In genomic region chr7:45026984-45027773, GRCh38 we compare ENCODE assay signal across 8 cellular contexts. TPM values are rescaled to one million over a fixed set of nuclear protein-coding genes. Genes with fewer than 3 reads are reported as not detected.
DNase-seq lines count a peak whose midpoint lies in the region; ATAC-seq and TF ChIP-seq lines count a peak whose summit lies in the region.

No MANE protein-coding gene starts in this region.

- H3K4me2 ChIP-seq in DND-41 (ENCODE audit: insufficient read depth, low read length) (peak overlapping the region; percentile 81), H9 (ENCODE audit: insufficient read depth, insufficient read length, low read length) (no peak overlapping the region)

- no peak overlapping the region for H3K27ac Mint-ChIP-seq in H9
- H3K27ac Mint-ChIP-seq in dendritic cell treated with granulocyte-macrophage colony-stimulating factor and Interleukin-4, amounts not matched to agents 40 ng/mL and 50 ng/mL, for 4 days: peak overlapping the region; percentile 87

- no peak overlapping the region for H2BK15ac ChIP-seq in H9 (ENCODE audit: low read depth, low read length)

- no peak overlapping the region for H4K91ac ChIP-seq in H9 (ENCODE audit: insufficient read length, low read depth, low read length)

- H3T11ph ChIP-seq in H9 (ENCODE audit: low read length): no peak overlapping the region

- no peaks in the 10 kb centered on the region for H3K27me3 ChIP-seq in DND-41 (ENCODE audit: insufficient read depth, low read length, poor library complexity)
- no peaks in the 10 kb centered on the region for H3K27me3 ChIP-seq in H9 (ENCODE audit: insufficient read depth, low read length)
- H3K27me3 ChIP-seq in RWPE2 (ENCODE audit: insufficient read depth, poor library complexity, severe bottlenecking): no peaks in the 10 kb centered on the region

- no peak overlapping the region for H2BK12ac ChIP-seq in H9 (ENCODE audit: insufficient read length, low read depth, low read length)

- H2BK20ac ChIP-seq in H9 (ENCODE audit: low read depth, low read length, poor library complexity, severe bottlenecking): no peak overlapping the region

- no peaks in the 10 kb centered on the region for H3K9me3 Mint-ChIP-seq in H9
- H3K9me3 Mint-ChIP-seq in dendritic cell treated with granulocyte-macrophage colony-stimulating factor and Interleukin-4, amounts not matched to agents 40 ng/mL and 50 ng/mL, for 4 days: no peaks in the 10 kb centered on the region

- no peak overlapping the region for H3K18ac ChIP-seq in H9 (ENCODE audit: insufficient read length, low read depth, low read length)

- H3K9me3 ChIP-seq in DND-41 (ENCODE audit: insufficient read depth, low read length, severe bottlenecking) (no peaks in the 10 kb centered on the region), H9 (ENCODE audit: control insufficient read depth, low read depth, low read length) (no peaks in the 10 kb centered on the region), RWPE2 (ENCODE audit: severe bottlenecking) (no peaks in the 10 kb centered on the region)

- H3K4me1 ChIP-seq in DND-41 (ENCODE audit: insufficient read depth, low read length): peaks cover 69% of the 10 kb centered on the region
- H3K4me1 ChIP-seq in H9 (ENCODE audit: insufficient read depth, low read length): no peaks in the 10 kb centered on the region
- peaks cover 8% of the 10 kb centered on the region for H3K4me1 ChIP-seq in RWPE2 (ENCODE audit: insufficient read depth, poor library complexity, severe bottlenecking)

- ATAC-seq in DND-41 (ENCODE audit: insufficient read depth, low read depth) (peak; percentile 78), RWPE2 (ENCODE audit: low read depth) (0 out of 3 replicates have a peak, but pooled peaks have one; percentile 19)

- TF ChIP-seq CTCF in DND-41 (IDR thresholded peaks at IDR 0.05; ENCODE audit: borderline replicate concordance, extremely low read depth, low read length, poor library complexity, severe bottlenecking) (no peak), H9 (conservative IDR thresholded peaks at IDR 0.05) (no peak), RWPE2 (IDR thresholded peaks at IDR 0.05; ENCODE audit: poor library complexity, severe bottlenecking) (no peak)

- no peak overlapping the region for H4K5ac ChIP-seq in H9 (ENCODE audit: insufficient read length, low read depth, low read length)

- no peak overlapping the region for H4K8ac ChIP-seq in H9 (replicated peaks; ENCODE audit: insufficient read length, low read depth, low read length)

- no peak overlapping the region for H2AK5ac ChIP-seq in H9 (ENCODE audit: insufficient read length, low read length)

- no peaks in the 10 kb centered on the region for H3K23me2 ChIP-seq in H9 (ENCODE audit: insufficient read length, low read depth, low read length, poor library complexity, severe bottlenecking)

- H2AFZ ChIP-seq in DND-41 (ENCODE audit: low read depth, low read length): peak overlapping the region; percentile 77
- no peak overlapping the region for H2AFZ ChIP-seq in H9 (ENCODE audit: low read length)

- DNase-seq in DND-41 (peak; percentile 72), H9 (no peak), RWPE2 (ENCODE audit: low spot score) (no peak), pons (ENCODE audit: low spot score) (peak; percentile 27), SW480 (ENCODE audit: low spot score) (no peak), COLO829 (ENCODE audit: low spot score) (no peak), NCI-H146 (lab: John Stamatoyannopoulos, UW) (no peak)

- no peak overlapping the region for H2BK5ac ChIP-seq in H9 (ENCODE audit: insufficient read length, low read length)

- no peak overlapping the region for H3K23ac ChIP-seq in H9 (ENCODE audit: insufficient read length, low read depth, low read length)

- H3K9ac ChIP-seq in DND-41 (ENCODE audit: low read depth, low read length): peak overlapping the region; percentile 91
- no peak overlapping the region for H3K9ac ChIP-seq in H9 (ENCODE audit: extremely low read depth, insufficient read length, low read length)

- H3K36me3 Mint-ChIP-seq in H9 (ENCODE audit: insufficient read depth in 1 of 3, low read depth in 3 of 3): peaks cover 0 to 29% (median 23%) of the 10 kb centered on the region in 3 experiments; a peak in 6 of 7 replicates
- peaks cover 41% of the 10 kb centered on the region for H3K36me3 Mint-ChIP-seq in dendritic cell treated with granulocyte-macrophage colony-stimulating factor and Interleukin-4, amounts not matched to agents 40 ng/mL and 50 ng/mL, for 4 days (ENCODE audit: low read depth)

- H3K14ac ChIP-seq in H9 (ENCODE audit: insufficient read depth, low read length): no peak overlapping the region

- H3K4ac ChIP-seq in H9 (ENCODE audit: low read depth, low read length): no peak overlapping the region

- H3K27me3 Mint-ChIP-seq in H9 (ENCODE audit: low read depth): no peaks in the 10 kb centered on the region
- no peaks in the 10 kb centered on the region for H3K27me3 Mint-ChIP-seq in dendritic cell treated with granulocyte-macrophage colony-stimulating factor and Interleukin-4, amounts not matched to agents 40 ng/mL and 50 ng/mL, for 4 days

- H3K4me1 Mint-ChIP-seq in H9: peaks cover 7 to 8% of the 10 kb centered on the region in 2 experiments
- peaks cover 59% of the 10 kb centered on the region for H3K4me1 Mint-ChIP-seq in dendritic cell treated with granulocyte-macrophage colony-stimulating factor and Interleukin-4, amounts not matched to agents 40 ng/mL and 50 ng/mL, for 4 days (ENCODE audit: low read depth)

- no peak overlapping the region for H2BK120ac ChIP-seq in H9 (ENCODE audit: low read depth, low read length, poor library complexity, severe bottlenecking)

- H4K20me1 ChIP-seq in DND-41 (ENCODE audit: insufficient read depth, low read length) (peaks cover 20% of the 10 kb centered on the region), H9 (ENCODE audit: control insufficient read depth, insufficient read depth, insufficient read length) (no peaks in the 10 kb centered on the region)

- H3K79me1 ChIP-seq in H9 (ENCODE audit: insufficient read depth, low read depth, low read length, poor library complexity, severe bottlenecking): no peaks in the 10 kb centered on the region

- H3K4me3 ChIP-seq in DND-41 (ENCODE audit: low read depth in 1 of 2, low read length in 2 of 2): peak overlapping the region; percentile 49 to 78
- no peak overlapping the region for H3K4me3 ChIP-seq in RWPE2 (ENCODE audit: severe bottlenecking)

- H3K79me2 ChIP-seq in DND-41 (ENCODE audit: insufficient read depth, low read length) (peaks cover 95% of the 10 kb centered on the region), H9 (ENCODE audit: insufficient read depth, low read length) (no peaks in the 10 kb centered on the region)

- no peak overlapping the region for H3K56ac ChIP-seq in H9 (ENCODE audit: insufficient read length, low read depth, low read length)

- WGBS in H9 (ENCODE audit: extremely low coverage, insufficient read length, low lambda C conversion rate): no CpG with 5 or more reads among the region's 10 CpGs

- H3K27ac ChIP-seq in DND-41 (ENCODE audit: low read length): peak overlapping the region; percentile 100
- peak overlapping the region; percentile 36 for H3K27ac ChIP-seq in H9 (ENCODE audit: insufficient read length, low read depth, low read length)
- H3K27ac ChIP-seq in RWPE2 (ENCODE audit: poor library complexity, severe bottlenecking): peak overlapping the region; percentile 10

- H3K36me3 ChIP-seq in DND-41 (ENCODE audit: insufficient read depth, low read length) (peaks cover 32% of the 10 kb centered on the region), RWPE2 (ENCODE audit: low read depth) (peaks cover 8% of the 10 kb centered on the region)

- H3K4me3 Mint-ChIP-seq in H9: no peak overlapping the region
- H3K4me3 Mint-ChIP-seq in dendritic cell treated with granulocyte-macrophage colony-stimulating factor and Interleukin-4, amounts not matched to agents 40 ng/mL and 50 ng/mL, for 4 days: peak overlapping the region; percentile 77

- intact Hi-C loops in dendritic cell treated with granulocyte-macrophage colony-stimulating factor and Interleukin-4, amounts not matched to agents 40 ng/mL and 50 ng/mL, for 4 days (cut with micrococcal nuclease): loop anchor here (10.0 kb wide), 1 partner anchor 52 kb away; the partner anchor contains the start of gene MYO1G

RNA-seq across cellular contexts. Expression of gene CCM2, which starts 27.2 kb away (rescaled TPM):
- total RNA-seq in H9 (2021): 30.4 and 30.5 TPM in 2 replicates

RNA-seq across cellular contexts. Expression of gene MYO1G, which starts 48.4 kb away (rescaled TPM):
- 0.55 and 0.57 TPM in 2 replicates for total RNA-seq in H9 (2021)

Comparison
In these comparisons a context has a peak if more than half of its experiments do, and no peak if none do; other contexts are left out.
1. DNase-seq: peak in DND-41 (single experiment) and pons (single experiment); none in H9 (single experiment), RWPE2 (single experiment), SW480 (single experiment), COLO829 (single experiment) and NCI-H146 (single experiment).
2. H3K27ac ChIP-seq: peak in every context shown above with its lines; median percentile 100 in DND-41; 36 in H9; 10 in RWPE2.